ENCODE assay signal across 1 cellular context in the genomic region with DNA sequence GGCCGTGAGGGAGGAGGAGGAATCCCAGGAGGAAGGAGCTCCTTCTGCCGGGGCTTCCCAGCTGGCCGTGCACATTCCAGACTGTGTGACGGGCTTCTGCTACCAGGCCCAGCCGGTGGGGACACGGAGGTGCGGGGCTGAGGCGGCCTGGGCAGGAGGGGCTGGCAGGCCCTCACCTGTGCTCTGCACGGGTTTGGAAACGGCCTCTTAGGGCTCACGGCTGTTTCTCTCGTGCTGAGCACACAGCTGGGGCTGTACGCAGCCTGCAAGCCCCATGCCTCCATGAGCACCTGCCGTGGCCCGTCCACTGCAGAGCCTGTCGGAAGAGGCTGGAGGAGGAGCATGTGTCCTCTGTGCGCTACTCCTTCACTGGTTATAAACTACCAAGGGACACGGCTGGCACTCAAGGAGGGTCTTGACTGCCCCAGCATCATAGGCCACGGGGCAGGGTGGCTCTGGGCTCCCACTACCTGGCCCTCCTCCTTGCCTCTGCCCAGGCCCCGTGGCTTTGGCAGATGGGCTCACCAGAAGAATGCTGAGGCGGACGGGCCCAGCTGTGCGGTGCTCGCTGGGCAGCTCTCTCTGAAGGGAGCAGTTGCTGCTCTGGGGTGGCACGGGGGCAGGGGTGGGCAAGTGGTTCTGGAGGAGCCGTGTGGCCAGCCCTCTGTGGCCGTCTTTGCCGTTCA.
TF ChIP-seq lines count a peak whose summit lies in the region.

No MANE protein-coding gene starts in this region.

TF ChIP-seq in H1, 55 proteins besides CTCF, POLR2A, EP300 and RAD21:
- no peak for TF ChIP-seq HDAC2 (IDR thresholded peaks at IDR 0.05; ENCODE audit: borderline replicate concordance in 1 of 2, low read depth in 2 of 2, low read length in 2 of 2)
- TF ChIP-seq KDM5A (IDR thresholded peaks at IDR 0.05; ENCODE audit: low read length): no peak
- TF ChIP-seq KDM4A (IDR thresholded peaks at IDR 0.05; ENCODE audit: low read depth, low read length, severe bottlenecking): no peak
- no peak for TF ChIP-seq SIRT6 (IDR thresholded peaks at IDR 0.05; ENCODE audit: low read length)
- TF ChIP-seq BCL11A (IDR thresholded peaks at IDR 0.05; ENCODE audit: low read depth in 2 of 2, low read length in 2 of 2): no peak
